ENCODE assay signal across 17 cellular contexts in genomic region chr19:58055483-58055874, GRCh38. TPM values are rescaled to one million over a fixed set of nuclear protein-coding genes. Genes with fewer than 3 reads are reported as not detected.
DNase-seq lines count a peak whose midpoint lies in the region; ATAC-seq and TF ChIP-seq lines count a peak whose summit lies in the region.
"Had no signal": no experiment of that assay in that cellular context is flagged by ENCODE, and none has a peak within 500 bp of the region (broad histone marks: within the 10 kb centered on the region; RNA-seq: fewer than 3 reads in every experiment).

No MANE protein-coding gene starts in this region.

- peak overlapping the region; percentile 64 for H3K4me3 Mint-ChIP-seq in HFFc6
- no peak overlapping the region for H3K4me3 Mint-ChIP-seq in activated T-helper 2 cell treated with anti-CD3 and anti-CD28 coated beads, Interferon-gamma antibody, Interleukin-2, Interleukin-4, amounts not matched to agents 10 μg/mL and 5 μg/mL and 100 μg/mL, durations not matched to agents 14 hours and 24 hours and 36 hours (ENCODE audit: low read depth)

- DNase-seq in HFFc6 (no peak), esophagus squamous epithelium (lab: John Stamatoyannopoulos, UW) (no peak), sigmoid colon (no peak)
- DNase-seq in activated T-helper 2 cell treated with anti-CD3 and anti-CD28 coated beads, Interferon-gamma antibody, Interleukin-2, Interleukin-4, amounts not matched to agents 10 μg/mL and 5 μg/mL and 100 μg/mL, durations not matched to agents 14 hours and 24 hours and 36 hours (ENCODE audit: low spot score), result no peak
- DNase-seq: activated CD4-positive, alpha-beta T cell treated with anti-CD3 and anti-CD28 coated beads for 4 hours; activated gamma-delta T cell treated with Interleukin-2 at 50 U/mL for 16 hours; CD4-positive, alpha-beta memory T cell; foreskin keratinocyte; GDM1; left lung; NCI-H1417 had no signal

- 0 out of 2 replicates have a peak overlapping the region, but pooled peaks have one; percentile 25 for H3K4me3 ChIP-seq in ACC112 (ENCODE audit: low read depth, low read length)
- peak overlapping the region in 3 of 4 donors; percentile 15 to 59 (median 36) for H3K4me3 ChIP-seq in esophagus squamous epithelium
- H3K4me3 ChIP-seq in sigmoid colon, result peak overlapping the region; percentile 16 to 38 (median 30)

- H3K27ac ChIP-seq in ACC112 (ENCODE audit: low read depth, low read length) (no peak overlapping the region), esophagus squamous epithelium (peak overlapping the region in 3 of 4 donors; percentile 9 to 74 (median 74)), sigmoid colon (peak overlapping the region in 2 of 4 donors; percentile 60 to 68)
- H3K27ac ChIP-seq: foreskin keratinocyte, prostate gland had no signal

- TF ChIP-seq CTCF in HFFc6 (IDR thresholded peaks at IDR 0.05), result no peak
- TF ChIP-seq CTCF in esophagus squamous epithelium (IDR thresholded peaks at IDR 0.05), result no peak
- TF ChIP-seq CTCF in sigmoid colon (IDR thresholded peaks at IDR 0.05), result no peak

- no peak overlapping the region for H3K27ac Mint-ChIP-seq in HFFc6
- no peak overlapping the region for H3K27ac Mint-ChIP-seq in activated T-helper 2 cell treated with anti-CD3 and anti-CD28 coated beads, Interferon-gamma antibody, Interleukin-2, Interleukin-4, amounts not matched to agents 10 μg/mL and 5 μg/mL and 100 μg/mL, durations not matched to agents 14 hours and 24 hours and 36 hours

- H3K36me3 ChIP-seq in ACC112 (ENCODE audit: insufficient read depth, low read length) (no peaks in the 10 kb centered on the region), esophagus squamous epithelium (no peaks in the 10 kb centered on the region), sigmoid colon (no peaks in the 10 kb centered on the region)
- H3K36me3 ChIP-seq: left lung, prostate gland had no signal

- no peak for TF ChIP-seq POLR2A in esophagus squamous epithelium (IDR thresholded peaks at IDR 0.05)
- no peak for TF ChIP-seq POLR2A in sigmoid colon (IDR thresholded peaks at IDR 0.05)

- WGBS in esophagus squamous epithelium, 2 donors, result 47 to 65% methylated on average over 6 to 8 of the region's 8 CpGs
- WGBS in sigmoid colon, 2 donors, result 59 to 73% methylated on average over 8 of the region's 8 CpGs

- peaks cover 72% of the 10 kb centered on the region for H3K9me3 Mint-ChIP-seq in HFFc6
- H3K9me3 Mint-ChIP-seq in activated T-helper 2 cell treated with anti-CD3 and anti-CD28 coated beads, Interferon-gamma antibody, Interleukin-2, Interleukin-4, amounts not matched to agents 10 μg/mL and 5 μg/mL and 100 μg/mL, durations not matched to agents 14 hours and 24 hours and 36 hours, result peaks cover 54% of the 10 kb centered on the region

- no peaks in the 10 kb centered on the region for H3K79me2 ChIP-seq in ACC112 (ENCODE audit: control insufficient read depth, insufficient read depth, low read length, unreplicated experiment)

- H3K4me1 ChIP-seq in ACC112 (ENCODE audit: control insufficient read depth, insufficient read depth, low read length, unreplicated experiment) (no peaks in the 10 kb centered on the region), esophagus squamous epithelium (peaks cover 0 to 21% (median 4%) of the 10 kb centered on the region in 3 donors), sigmoid colon (peaks cover 0 to 12% (median 4%) of the 10 kb centered on the region in 4 donors)
- H3K4me1 ChIP-seq: foreskin keratinocyte, left lung, prostate gland had no signal

- peaks cover 0 to 49% (median 22%) of the 10 kb centered on the region in 3 donors for H3K9me3 ChIP-seq in esophagus squamous epithelium
- H3K9me3 ChIP-seq in sigmoid colon, result peaks cover 0 to 10% (median 0%) of the 10 kb centered on the region in 4 donors
- H3K9me3 ChIP-seq: prostate gland had no signal

- H2AFZ ChIP-seq in ACC112 (ENCODE audit: low read length, unreplicated experiment), result no peak overlapping the region

- H3K36me3 Mint-ChIP-seq in HFFc6 (ENCODE audit: low read depth), result peaks cover 24% of the 10 kb centered on the region
- H3K36me3 Mint-ChIP-seq in activated T-helper 2 cell treated with anti-CD3 and anti-CD28 coated beads, Interferon-gamma antibody, Interleukin-2, Interleukin-4, amounts not matched to agents 10 μg/mL and 5 μg/mL and 100 μg/mL, durations not matched to agents 14 hours and 24 hours and 36 hours (ENCODE audit: low read depth), result peaks cover 18% of the 10 kb centered on the region

- TF ChIP-seq EP300 in sigmoid colon (IDR thresholded peaks at IDR 0.05), result no peak

- intact Hi-C loops in esophagus squamous epithelium (cut with DNase I) (no loop called here), sigmoid colon (cut with DNase I) (loop anchor here (5.0 kb wide), 1 partner anchor 53 kb away; the partner anchor contains the start of gene ZNF606)
- intact Hi-C loops in activated T-helper 2 cell treated with anti-CD3 and anti-CD28 coated beads, Interferon-gamma antibody, Interleukin-2, Interleukin-4, amounts not matched to agents 10 μg/mL and 5 μg/mL and 100 μg/mL, durations not matched to agents 14 hours and 24 hours and 36 hours (cut with micrococcal nuclease), result no loop called here

- no peaks in the 10 kb centered on the region for H3K4me1 Mint-ChIP-seq in HFFc6 (ENCODE audit: low read depth)
- no peaks in the 10 kb centered on the region for H3K4me1 Mint-ChIP-seq in activated T-helper 2 cell treated with anti-CD3 and anti-CD28 coated beads, Interferon-gamma antibody, Interleukin-2, Interleukin-4, amounts not matched to agents 10 μg/mL and 5 μg/mL and 100 μg/mL, durations not matched to agents 14 hours and 24 hours and 36 hours (ENCODE audit: low read depth)

- no peaks in the 10 kb centered on the region for H3K27me3 ChIP-seq in ACC112 (ENCODE audit: insufficient read depth, low read length)
- H3K27me3 ChIP-seq in esophagus squamous epithelium, result no peaks in the 10 kb centered on the region
- H3K27me3 ChIP-seq in sigmoid colon, result peaks cover 0 to 3% (median 0%) of the 10 kb centered on the region in 3 donors
- H3K27me3 ChIP-seq: foreskin keratinocyte had no signal

- H3K27me3 Mint-ChIP-seq in HFFc6 (ENCODE audit: insufficient read depth), result no peaks in the 10 kb centered on the region; the same call in 1 of the 2 replicates
- no peaks in the 10 kb centered on the region for H3K27me3 Mint-ChIP-seq in activated T-helper 2 cell treated with anti-CD3 and anti-CD28 coated beads, Interferon-gamma antibody, Interleukin-2, Interleukin-4, amounts not matched to agents 10 μg/mL and 5 μg/mL and 100 μg/mL, durations not matched to agents 14 hours and 24 hours and 36 hours (ENCODE audit: low read depth)

- no peak for ATAC-seq in activated CD4-positive, CD25-positive, alpha-beta regulatory T cell treated with anti-CD3 and anti-CD28 coated beads, Interleukin-2, amount 50 U/mL, for 24 hours
- ATAC-seq in GM21367 (IDR thresholded peaks at IDR 0.05; ENCODE audit: unreplicated experiment) (no peak), HG03139 (IDR thresholded peaks at IDR 0.05; ENCODE audit: unreplicated experiment) (no peak)
- ATAC-seq: foreskin keratinocyte, left lung, SK-N-SH treated with all-trans-retinoic acid at 6 μM for 48 hours had no signal

RNA-seq across cellular contexts. Expression of gene ZNF135, which starts 3.6 kb away (rescaled TPM):
- under 1 TPM in 2 of 6 experiments, not detected in 4; 0.07 to 0.09 TPM for total RNA-seq in HFFc6 (2021; fragmentation: NEBNext Ultra II Directional; extraction: Animal tissue kit (Norgen Biotek cat#: 25700))
- 1 to 10 TPM in 3 of 4 donors, under 1 TPM in 1; 0.83 to 3.8 (median 1.3) TPM for total RNA-seq in esophagus squamous epithelium
- total RNA-seq in sigmoid colon, result 10 to 100 TPM in 1 of 4 donors, 1 to 10 TPM in 3; 6.1 to 10.0 (median 7.4) TPM
- 1 to 10 TPM in 1 of 3 donors, under 1 TPM in 2; 0.46 to 2.8 (median 0.60) TPM for polyA plus RNA-seq in sigmoid colon
- not detected in 2 replicates for total RNA-seq in activated T-helper 2 cell treated with anti-CD3 and anti-CD28 coated beads, Interferon-gamma antibody, Interleukin-2, Interleukin-4, amounts not matched to agents 10 μg/mL and 5 μg/mL and 100 μg/mL, durations not matched to agents 14 hours and 24 hours and 36 hours

RNA-seq across cellular contexts. Expression of gene ZSCAN1, which starts 21.7 kb away (rescaled TPM):
- total RNA-seq in HFFc6 (2021; fragmentation: NEBNext Ultra II Directional; extraction: Animal tissue kit (Norgen Biotek cat#: 25700)), result not detected
- under 1 TPM in 1 of 4 donors, not detected in 3; 0.48 TPM for total RNA-seq in esophagus squamous epithelium
- total RNA-seq in sigmoid colon, result not detected
- under 1 TPM in 1 of 3 donors, not detected in 2; 0.10 TPM for polyA plus RNA-seq in sigmoid colon
- total RNA-seq in activated T-helper 2 cell treated with anti-CD3 and anti-CD28 coated beads, Interferon-gamma antibody, Interleukin-2, Interleukin-4, amounts not matched to agents 10 μg/mL and 5 μg/mL and 100 μg/mL, durations not matched to agents 14 hours and 24 hours and 36 hours, result not detected in 2 replicates
- total RNA-seq: CD4-positive, alpha-beta memory T cell; foreskin keratinocyte had no signal
- polyA plus RNA-seq: CD4-positive, alpha-beta memory T cell had no signal

RNA-seq across cellular contexts. Expression of gene ZSCAN18, which starts 42.6 kb away (rescaled TPM):
- total RNA-seq in HFFc6 (2021; fragmentation: NEBNext Ultra II Directional; extraction: Animal tissue kit (Norgen Biotek cat#: 25700)), result 1 to 10 TPM in 5 of 6 experiments, under 1 TPM in 1; 0.80 to 2.8 (median 2.1) TPM
- total RNA-seq in esophagus squamous epithelium (10 to 100 TPM in 3 of 4 donors, 1 to 10 TPM in 1; 9.0 to 49.6 (median 21.1) TPM), sigmoid colon (10 to 100 TPM; 64.7 to 85.3 (median 73.8) TPM)
- polyA plus RNA-seq in sigmoid colon, result 10 to 100 TPM in 2 of 3 donors, 1 to 10 TPM in 1; 5.8 to 31.4 (median 12.6) TPM
- total RNA-seq in activated T-helper 2 cell treated with anti-CD3 and anti-CD28 coated beads, Interferon-gamma antibody, Interleukin-2, Interleukin-4, amounts not matched to agents 10 μg/mL and 5 μg/mL and 100 μg/mL, durations not matched to agents 14 hours and 24 hours and 36 hours, result 3.0 TPM in 2 replicates

RNA-seq across cellular contexts. Expression of gene ZNF606, which starts 52.9 kb away (rescaled TPM):
- total RNA-seq in HFFc6 (2021; fragmentation: NEBNext Ultra II Directional; extraction: Animal tissue kit (Norgen Biotek cat#: 25700)), result 1 to 10 TPM; 3.5 to 6.0 (median 4.9) TPM
- total RNA-seq in esophagus squamous epithelium, result 10 to 100 TPM in 1 of 4 donors, 1 to 10 TPM in 3; 7.2 to 13.0 (median 8.1) TPM
- total RNA-seq in sigmoid colon, result 10 to 100 TPM in 3 of 4 donors, 1 to 10 TPM in 1; 9.8 to 32.1 (median 19.0) TPM
- polyA plus RNA-seq in sigmoid colon, result 1 to 10 TPM; 1.8 to 9.5 (median 3.6) TPM
- total RNA-seq in activated T-helper 2 cell treated with anti-CD3 and anti-CD28 coated beads, Interferon-gamma antibody, Interleukin-2, Interleukin-4, amounts not matched to agents 10 μg/mL and 5 μg/mL and 100 μg/mL, durations not matched to agents 14 hours and 24 hours and 36 hours, result 6.3 and 6.4 TPM in 2 replicates
